Comparison of ENCODE assay signal across 18 cellular contexts in the genomic region with DNA sequence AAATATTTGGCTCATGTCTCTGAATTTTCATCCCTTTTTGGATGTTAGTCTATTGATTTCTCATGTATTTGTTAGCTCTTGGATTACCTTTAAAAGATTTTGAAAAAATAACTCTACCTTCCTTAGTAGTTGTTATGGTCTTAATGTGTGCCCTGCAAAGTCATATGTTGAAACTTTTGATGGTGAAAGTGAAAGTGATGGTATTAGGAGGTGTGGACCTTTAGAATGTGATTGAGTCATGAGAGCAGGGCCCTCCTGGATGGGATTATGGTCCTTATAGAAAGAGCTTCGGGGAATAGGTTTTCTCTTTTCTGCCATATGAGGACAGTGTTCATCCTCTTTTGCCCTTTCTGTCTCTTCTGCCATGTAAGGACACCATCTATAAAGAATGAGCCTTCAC. TPM values are rescaled to one million over a fixed set of nuclear protein-coding genes. Genes with fewer than 3 reads are reported as not detected.
DNase-seq lines count a peak whose midpoint lies in the region; ATAC-seq and TF ChIP-seq lines count a peak whose summit lies in the region.
"Had no signal": no experiment of that assay in that cellular context is flagged by ENCODE, and none has a peak within 500 bp of the region (broad histone marks: within the 10 kb centered on the region; RNA-seq: fewer than 3 reads in every experiment).

No MANE protein-coding gene starts in this region.

- CTCF ChIA-PET in GM10248 (lab: Yijun Ruan, JAX), result no interaction called here

- DNase-seq in DMS53 (lab: John Stamatoyannopoulos, UW), result peak; percentile 1
- no peak for DNase-seq in DMS53 treated with DMSO at 0.1 percent for 48 hours (lab: John Stamatoyannopoulos, UW; ENCODE audit: unreplicated experiment)
- peak; percentile 19 for DNase-seq in SK-MEL-5 (ENCODE audit: low read depth, low spot score)
- DNase-seq in GM10248 (ENCODE audit: extremely low spot score), result no peak
- DNase-seq in NCI-H748 treated with DMSO at 0.1 percent for 48 hours (lab: John Stamatoyannopoulos, UW), result no peak
- DNase-seq: Caco-2; CD4-positive, CD25-positive, alpha-beta regulatory T cell; CD8-positive, alpha-beta T cell; DMS153; DMS79 treated with DMSO at 0.1 percent for 48 hours; GF-D8; H9 had no signal

- in situ Hi-C loops in SK-MEL-5 (cut with HindIII; ENCODE audit: low pct_unique_long_range_greater_than_20kb, low sequenced_read_pairs), result no loop called here

- no peak for TF ChIP-seq CTCF in GM10248 (IDR thresholded peaks at IDR 0.05; ENCODE audit: control extremely low read depth, extremely low read depth, low read depth, missing control alignments)

- ATAC-seq in HG02759 (IDR thresholded peaks at IDR 0.05; ENCODE audit: unreplicated experiment) (peak; percentile 45), HG02973 (IDR thresholded peaks at IDR 0.05; ENCODE audit: unreplicated experiment) (no peak)
- ATAC-seq: CD8-positive, alpha-beta T cell; GM23338; HCT116 had no signal

- POLR2A ChIA-PET in GM10248 (lab: Yijun Ruan, JAX), result no interaction called here

RNA-seq across cellular contexts. Expression of a gene that starts 33.6 kb away (rescaled TPM):
- 2.6 and 3.7 TPM in 2 replicates for total RNA-seq in SK-MEL-5 (2014; rRNA removed; shearing (Covaris generic))
- 5.2 and 10.5 TPM in 2 replicates for polyA plus RNA-seq in SK-MEL-5 (2015; cell fraction: cytosol; rRNA removed)
- polyA plus RNA-seq in SK-MEL-5 (2015; cell fraction: nucleus; rRNA removed), result 8.0 and 14.4 TPM in 2 replicates
- total RNA-seq: Caco-2, G401 had no signal
- polyA plus RNA-seq: AG04450 had no signal

Comparison
In these comparisons a context has a peak if more than half of its experiments do, and no peak if none do; other contexts are left out.
1. DNase-seq: peak in DMS53 (single experiment) and SK-MEL-5 (single experiment); none in DMS53 treated with DMSO at 0.1 percent for 48 hours (single experiment), GM10248 (single experiment) and NCI-H748 treated with DMSO at 0.1 percent for 48 hours (single experiment).